In genomic region chr2:169897834-169898233, GRCh38 we compare ENCODE assay signal across 27 cellular contexts.
"Had no signal": no experiment of that assay in that cellular context is flagged by ENCODE, and none has a peak within 500 bp of the region (broad histone marks: within the 10 kb centered on the region; RNA-seq: fewer than 3 reads in every experiment).

No MANE protein-coding gene starts in this region.

- H3K27me3 ChIP-seq: dorsolateral prefrontal cortex, esophagus squamous epithelium, gastroesophageal sphincter, heart left ventricle, hepatocyte had no signal

- H3K4me2 ChIP-seq: hepatocyte had no signal

- ATAC-seq: esophagus mucosa, gastroesophageal sphincter, left colon, left lobe of liver, lower lobe of right lung, mucosa of descending colon had no signal

- DNase-seq: dermis blood vessel endothelial cell; dorsolateral prefrontal cortex; effector CD4-positive, alpha-beta T cell; effector memory CD4-positive, alpha-beta T cell; erythroblast; esophagus squamous epithelium; foreskin fibroblast; foreskin melanocyte; heart left ventricle; hypothalamus; immature natural killer cell; islet precursor cell; kidney; kidney glomerular epithelial cell; left colon; left ventricle myocardium inferior; lower lobe of right lung; mesenchymal stem cell; mucosa of descending colon had no signal

- H3K9me3 ChIP-seq: esophagus squamous epithelium, gastroesophageal sphincter, heart left ventricle, left ventricle myocardium inferior, lower lobe of right lung, mucosa of descending colon had no signal

- H3K4me3 ChIP-seq: coronary artery, dorsolateral prefrontal cortex, esophagus squamous epithelium, gastroesophageal sphincter, heart left ventricle, hepatocyte, left ventricle myocardium inferior, lower lobe of right lung, mucosa of descending colon had no signal

- H3K4me1 ChIP-seq: esophagus squamous epithelium, lower lobe of right lung had no signal

- H3K79me2 ChIP-seq: hepatocyte had no signal

- FAIRE-seq: colon, endothelial cell of umbilical vein, kidney had no signal

- H3K27ac ChIP-seq: coronary artery, dorsolateral prefrontal cortex, epithelial cell of prostate, esophagus squamous epithelium, gastroesophageal sphincter, hepatocyte, left ventricle myocardium inferior, lower lobe of right lung had no signal

- H2AFZ ChIP-seq: hepatocyte had no signal
